ENCODE assay signal across 12 cellular contexts in the genomic region with DNA sequence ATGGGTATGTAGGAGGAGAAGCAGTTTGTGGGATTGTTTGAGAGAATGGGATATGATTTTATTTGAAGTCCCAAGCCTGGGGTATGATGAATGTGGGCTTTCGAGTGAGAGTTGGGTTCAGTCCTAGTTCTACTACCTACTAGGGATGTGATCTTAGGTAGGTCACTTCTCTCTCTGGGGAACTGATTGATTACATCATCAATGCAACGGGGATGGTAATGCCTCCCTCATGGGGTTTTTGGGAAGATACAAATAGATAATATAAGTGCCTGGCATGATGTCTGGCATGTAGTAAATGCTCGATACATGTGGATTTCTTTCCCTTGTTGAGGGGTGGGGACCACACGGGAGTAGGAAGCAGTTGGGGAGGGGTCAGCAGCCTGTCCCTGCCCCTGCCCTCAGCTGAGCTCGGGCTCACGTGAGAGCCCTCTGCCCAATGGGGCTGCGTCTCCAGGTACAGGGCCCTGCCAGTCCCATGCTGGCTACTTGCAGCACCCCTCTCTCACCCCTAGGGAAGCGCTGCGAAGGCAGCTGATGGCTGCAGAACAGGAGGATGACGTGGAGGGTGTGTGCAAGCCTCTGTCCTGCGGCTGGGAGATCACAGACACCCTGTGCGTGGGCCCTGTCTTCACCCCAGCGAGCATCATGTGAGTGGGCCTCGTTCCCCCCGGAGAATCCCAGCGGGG. TPM values are rescaled to one million over a fixed set of nuclear protein-coding genes. Genes with fewer than 3 reads are reported as not detected.
DNase-seq lines count a peak whose midpoint lies in the region; ATAC-seq and TF ChIP-seq lines count a peak whose summit lies in the region.
"Had no signal": no experiment of that assay in that cellular context is flagged by ENCODE, and none has a peak within 500 bp of the region (broad histone marks: within the 10 kb centered on the region; RNA-seq: fewer than 3 reads in every experiment).

No MANE protein-coding gene starts in this region.

- H3K4me1 ChIP-seq in cardiac muscle cell (ENCODE audit: low read depth) = no peaks in the 10 kb centered on the region
- no peaks in the 10 kb centered on the region for H3K4me1 ChIP-seq in OCI-LY1 (ENCODE audit: insufficient read depth, low read length, severe bottlenecking)
- no peaks in the 10 kb centered on the region for H3K4me1 ChIP-seq in transverse colon

- intact Hi-C loops in cardiac septum (cut with DNase I) (no loop called here), transverse colon (cut with DNase I; ENCODE audit: low total_unique reads) (no loop called here)

- H3K36me3 ChIP-seq in cardiac muscle cell (no peaks in the 10 kb centered on the region), OCI-LY1 (ENCODE audit: insufficient read depth, low read length) (no peaks in the 10 kb centered on the region), transverse colon (no peaks in the 10 kb centered on the region)

- H3K27ac ChIP-seq in cardiac muscle cell (no peak overlapping the region), OCI-LY1 (ENCODE audit: low read depth, low read length, poor library complexity, severe bottlenecking) (no peak overlapping the region), transverse colon (no peak overlapping the region)
- H3K27ac ChIP-seq: HL-60, SJSA1 had no signal

- TF ChIP-seq EP300 in transverse colon (IDR thresholded peaks at IDR 0.05; ENCODE audit: low read depth) = no peak

- H3K4me3 ChIP-seq in cardiac muscle cell = no peak overlapping the region
- H3K4me3 ChIP-seq in OCI-LY1 (ENCODE audit: low read depth, low read length, poor library complexity, severe bottlenecking) = no peak overlapping the region
- H3K4me3 ChIP-seq in fibroblast of villous mesenchyme (ENCODE audit: low read depth, low read length) = no peak overlapping the region
- H3K4me3 ChIP-seq in transverse colon = no peak overlapping the region
- H3K4me3 ChIP-seq: lung, SJSA1 had no signal

- no peak for DNase-seq in cardiac muscle cell (ENCODE audit: low read depth in 1 of 2, low spot score in 1 of 2)
- no peak for DNase-seq in cardiac septum (ENCODE audit: low spot score)
- no peak for DNase-seq in fibroblast of villous mesenchyme (ENCODE audit: low read depth)
- DNase-seq in type B pancreatic cell (ENCODE audit: extremely low spot score, unreplicated experiment) = peak; percentile 59
- no peak for DNase-seq in transverse colon
- DNase-seq in SKM-1 (lab: John Stamatoyannopoulos, UW; ENCODE audit: unreplicated experiment) = no peak
- DNase-seq: activated T-cell treated with anti-CD3 and anti-CD28 coated beads, Interleukin-2, amount 50 U/mL, for 72 hours had no signal

- no peak for ATAC-seq in GM18868 (IDR thresholded peaks at IDR 0.05; ENCODE audit: unreplicated experiment)

- no peak overlapping the region for H3K4me3 Mint-ChIP-seq in type B pancreatic cell
- H3K4me3 Mint-ChIP-seq: activated T-cell treated with anti-CD3 and anti-CD28 coated beads, Interleukin-2, amount 50 U/mL, for 72 hours had no signal

- H3K9me2 ChIP-seq in OCI-LY1 (ENCODE audit: low read depth, low read length) = no peaks in the 10 kb centered on the region

- WGBS in transverse colon (ENCODE audit: low coverage in 1 of 2), 2 donors = 75 to 100% methylated on average over 1 to 14 of the region's 16 CpGs

- H3K36me3 Mint-ChIP-seq in type B pancreatic cell = no peaks in the 10 kb centered on the region

- H3K9me3 Mint-ChIP-seq in type B pancreatic cell = no peaks in the 10 kb centered on the region
- H3K9me3 Mint-ChIP-seq: activated T-cell treated with anti-CD3 and anti-CD28 coated beads, Interleukin-2, amount 50 U/mL, for 72 hours had no signal

- H3K27me3 Mint-ChIP-seq in type B pancreatic cell = peaks cover 10% of the 10 kb centered on the region

- H3K79me2 ChIP-seq in OCI-LY1 (ENCODE audit: insufficient read depth, low read length) = no peaks in the 10 kb centered on the region

- TF ChIP-seq CTCF in cardiac muscle cell (IDR thresholded peaks at IDR 0.05; ENCODE audit: low read depth, low read length) (peak; percentile 12), OCI-LY1 (IDR thresholded peaks at IDR 0.05; ENCODE audit: low read length) (peak; percentile 10; the same call in 1 of the 2 replicates), fibroblast of villous mesenchyme (IDR thresholded peaks at IDR 0.05; ENCODE audit: insufficient read depth, low read depth, low read length) (peak; percentile 17), type B pancreatic cell (conservative IDR thresholded peaks at IDR 0.05) (peak; percentile 25), transverse colon (IDR thresholded peaks at IDR 0.05) (no peak)

- TF ChIP-seq POLR2A in transverse colon (IDR thresholded peaks at IDR 0.05) = no peak

- no peaks in the 10 kb centered on the region for H4K20me1 ChIP-seq in OCI-LY1 (ENCODE audit: insufficient read depth, low read length)

- H2AFZ ChIP-seq in OCI-LY1 (ENCODE audit: low read length) = no peak overlapping the region

- in situ Hi-C loops in transverse colon (cut with MboI; ENCODE audit: low pct_ligation_motif_present in 1 of 4, low pct_unique_long_range_greater_than_20kb in 1 of 4, low sequenced_read_pairs in 3 of 4) = no loop called here

- H3K9me3 ChIP-seq in cardiac muscle cell (ENCODE audit: low read depth) (no peaks in the 10 kb centered on the region), OCI-LY1 (ENCODE audit: low read length) (no peaks in the 10 kb centered on the region), transverse colon (no peaks in the 10 kb centered on the region)
- H3K9me3 ChIP-seq: SJSA1 had no signal

- H3K27me3 ChIP-seq in cardiac muscle cell (no peaks in the 10 kb centered on the region), OCI-LY1 (ENCODE audit: insufficient read depth, low read length) (no peaks in the 10 kb centered on the region), transverse colon (no peaks in the 10 kb centered on the region)
- H3K27me3 ChIP-seq: SJSA1 had no signal

- H3F3A ChIP-seq in OCI-LY1 (ENCODE audit: insufficient read depth, low read length) = no peaks in the 10 kb centered on the region

- no peak overlapping the region for H3K9ac ChIP-seq in OCI-LY1 (ENCODE audit: low read length)

- H3K27ac Mint-ChIP-seq in type B pancreatic cell = no peak overlapping the region
- H3K27ac Mint-ChIP-seq: activated T-cell treated with anti-CD3 and anti-CD28 coated beads, Interleukin-2, amount 50 U/mL, for 72 hours had no signal

- no peak overlapping the region for H3K4me2 ChIP-seq in OCI-LY1 (ENCODE audit: low read length)

- H3K4me1 Mint-ChIP-seq in type B pancreatic cell (ENCODE audit: unreplicated experiment) = peaks cover 5% of the 10 kb centered on the region

RNA-seq across cellular contexts. Expression of gene AZIN2, which starts 38.7 kb away (rescaled TPM):
- total RNA-seq in cardiac muscle cell = 7.7 and 9.7 TPM in 2 replicates
- polyA plus RNA-seq in cardiac muscle cell = 13.4 and 18.6 TPM in 2 replicates
- total RNA-seq in cardiac septum = 5.8 TPM
- total RNA-seq in fibroblast of villous mesenchyme = 2.6 and 6.8 TPM in 2 replicates
- 5.1 and 8.9 TPM in 2 replicates for total RNA-seq in type B pancreatic cell (ENCODE audit: low replicate concordance)
- 10 to 100 TPM; 11.6 to 93.3 (median 42.0) TPM for total RNA-seq in transverse colon

Comparison
In these comparisons a context has a peak if more than half of its experiments do, and no peak if none do; other contexts are left out.
1. CTCF ChIP-seq: peak in cardiac muscle cell (single experiment), OCI-LY1 (single experiment), fibroblast of villous mesenchyme (single experiment) and type B pancreatic cell (single experiment); none in transverse colon (0 of 5).